5 cellular contexts compared by ENCODE assay signal in the genomic region with DNA sequence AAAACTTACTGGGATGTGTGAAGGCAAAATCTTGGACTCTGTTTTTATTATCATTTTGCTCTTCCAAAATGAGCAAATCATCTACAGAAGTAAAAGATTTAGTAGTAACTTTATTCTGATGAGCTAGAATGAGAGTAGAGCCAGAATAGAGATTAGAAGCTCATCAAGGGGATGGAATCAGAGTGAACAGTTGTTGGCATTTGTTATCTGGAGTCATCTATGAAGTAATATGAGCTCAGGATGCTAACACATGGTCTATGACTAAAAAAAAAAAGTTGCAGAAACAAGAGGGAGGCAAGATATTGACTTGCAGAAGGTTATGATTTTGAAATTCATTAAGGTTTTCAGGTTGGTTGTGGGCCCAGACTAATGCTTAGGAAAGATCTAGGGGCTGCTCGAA.
"Had no signal": no experiment of that assay in that cellular context is flagged by ENCODE, and none has a peak within 500 bp of the region (broad histone marks: within the 10 kb centered on the region; RNA-seq: fewer than 3 reads in every experiment).

No MANE protein-coding gene starts in this region.

- H3K4me3 ChIP-seq: GM23338, K562 had no signal

- DNase-seq: H9, HCEC 1CT, IMR-90 had no signal

- H3K4me3 Mint-ChIP-seq: GM23338, H9 had no signal

- H3K27ac Mint-ChIP-seq: GM23338, H9 had no signal

- H3K9me3 Mint-ChIP-seq: GM23338, H9 had no signal

- ATAC-seq: GM23338, K562 had no signal
